2 cellular contexts compared by ENCODE assay signal in genomic region chr5:92081958-92082712, GRCh38.
TF ChIP-seq lines count a peak whose summit lies in the region.

No MANE protein-coding gene starts in this region.

TF ChIP-seq in GM23338, 12 proteins besides CTCF, POLR2A, EP300 and RAD21:
- TF ChIP-seq JUNB (IDR thresholded peaks at IDR 0.05; ENCODE audit: unreplicated experiment) = no peak
- no peak for TF ChIP-seq EZH2phosphoT487 (IDR thresholded peaks at IDR 0.05; ENCODE audit: unreplicated experiment)

TF ChIP-seq in H1, 55 proteins besides CTCF, POLR2A, EP300 and RAD21:
- TF ChIP-seq KDM5A (IDR thresholded peaks at IDR 0.05; ENCODE audit: low read length) = no peak
TF ChIP-seq in H1: peak in this region for 0.
